In genomic region chr2:111701798-111702118, GRCh38 we compare ENCODE assay signal across 17 cellular contexts.
DNase-seq lines count a peak whose midpoint lies in the region; ATAC-seq and TF ChIP-seq lines count a peak whose summit lies in the region.
"Had no signal": no experiment of that assay in that cellular context is flagged by ENCODE, and none has a peak within 500 bp of the region (broad histone marks: within the 10 kb centered on the region; RNA-seq: fewer than 3 reads in every experiment).

No MANE protein-coding gene starts in this region.

- no peak for ATAC-seq in HG02884 (IDR thresholded peaks at IDR 0.05; ENCODE audit: unreplicated experiment)
- ATAC-seq: activated CD8-positive, alpha-beta T cell treated with anti-CD3 and anti-CD28 coated beads, Interleukin-2, amount 10 ng/mL, durations not matched to agents 7 days and 5 days had no signal

- H3K27me3 ChIP-seq in endodermal cell (ENCODE audit: control insufficient read depth, insufficient read depth, low read length, poor library complexity, severe bottlenecking): no peaks in the 10 kb centered on the region
- H3K27me3 ChIP-seq in neutrophil: no peaks in the 10 kb centered on the region
- H3K27me3 ChIP-seq: spleen had no signal

- CTCF ChIA-PET in Calu3 (lab: Charles Lee): no interaction called here

- H3K4me3 Mint-ChIP-seq in Calu3 (ENCODE audit: low read depth, unreplicated experiment): no peak overlapping the region
- no peak overlapping the region for H3K4me3 Mint-ChIP-seq in endodermal cell
- H3K4me3 Mint-ChIP-seq: activated CD8-positive, alpha-beta T cell treated with anti-CD3 and anti-CD28 coated beads, Interleukin-2, amount 10 ng/mL, durations not matched to agents 7 days and 5 days; activated naive CD4-positive, alpha-beta T cell treated with anti-CD3 and anti-CD28 coated beads, Interleukin-2, amount 50 U/mL, for 24 hours; HFFc6; WTC11 had no signal

- H3K4me3 ChIP-seq in endodermal cell (ENCODE audit: low read length): no peak overlapping the region
- no peak overlapping the region for H3K4me3 ChIP-seq in neutrophil (ENCODE audit: low read depth in 1 of 2, low read length in 1 of 2)

- DNase-seq in Calu3: no peak
- no peak for DNase-seq in endodermal cell
- DNase-seq in NCI-H2107 (lab: John Stamatoyannopoulos, UW): no peak
- DNase-seq in NOMO-1 treated with dmso at 0.1 percent for 144 hours (lab: John Stamatoyannopoulos, UW; ENCODE audit: unreplicated experiment): no peak
- DNase-seq: NCI-H1092, retina, SIG-M5, spleen had no signal

- no TSS peak for BruUV-seq in Calu3 (replicated peaks; lab: Mats Ljungman, UMichigan)

- peak overlapping the region; percentile 82 for H3K27ac Mint-ChIP-seq in Calu3 (ENCODE audit: unreplicated experiment)
- peak overlapping the region; percentile 26 for H3K27ac Mint-ChIP-seq in endodermal cell
- H3K27ac Mint-ChIP-seq: activated CD8-positive, alpha-beta T cell treated with anti-CD3 and anti-CD28 coated beads, Interleukin-2, amount 10 ng/mL, durations not matched to agents 7 days and 5 days; activated naive CD4-positive, alpha-beta T cell treated with anti-CD3 and anti-CD28 coated beads, Interleukin-2, amount 50 U/mL, for 24 hours; HFFc6 had no signal

- TF ChIP-seq CTCF in Calu3 (IDR thresholded peaks at IDR 0.05; ENCODE audit: unreplicated experiment): no peak
- TF ChIP-seq CTCF in endodermal cell (conservative IDR thresholded peaks at IDR 0.05): no peak
- TF ChIP-seq CTCF in neutrophil (IDR thresholded peaks at IDR 0.05): no peak

- no peaks in the 10 kb centered on the region for H3K9me3 ChIP-seq in KOPT-K1 (ENCODE audit: insufficient read depth, low read length, poor library complexity, severe bottlenecking)
- no peaks in the 10 kb centered on the region for H3K9me3 ChIP-seq in endodermal cell (ENCODE audit: control insufficient read depth, low read length)
- no peaks in the 10 kb centered on the region for H3K9me3 ChIP-seq in neutrophil
- H3K9me3 ChIP-seq: spleen had no signal

- 90 to 97% methylated on average over 8 of the region's 8 CpGs for WGBS in endodermal cell (ENCODE audit: insufficient coverage in 1 of 2, insufficient read length in 1 of 2), 2 experiments

- H3K4me1 ChIP-seq in endodermal cell (ENCODE audit: control insufficient read depth, insufficient read depth, low read length) (peaks cover 3% of the 10 kb centered on the region), neutrophil (ENCODE audit: control insufficient read depth in 1 of 2, insufficient read depth in 1 of 2, low read depth in 1 of 2, low read length in 1 of 2) (peaks cover 43 to 53% of the 10 kb centered on the region in 2 experiments)

- H3K36me3 Mint-ChIP-seq in Calu3 (ENCODE audit: insufficient read depth, unreplicated experiment): peaks cover 16% of the 10 kb centered on the region
- no peaks in the 10 kb centered on the region for H3K36me3 Mint-ChIP-seq in endodermal cell (ENCODE audit: low read depth)
- H3K36me3 Mint-ChIP-seq: activated naive CD4-positive, alpha-beta T cell treated with anti-CD3 and anti-CD28 coated beads, Interleukin-2, amount 50 U/mL, for 24 hours; CD8-positive, alpha-beta memory T cell had no signal

- no peaks in the 10 kb centered on the region for H3K9me3 Mint-ChIP-seq in Calu3 (ENCODE audit: low read depth, unreplicated experiment)
- H3K9me3 Mint-ChIP-seq in endodermal cell: no peaks in the 10 kb centered on the region
- H3K9me3 Mint-ChIP-seq: activated naive CD4-positive, alpha-beta T cell treated with anti-CD3 and anti-CD28 coated beads, Interleukin-2, amount 50 U/mL, for 24 hours; activated T-cell treated with anti-CD3 and anti-CD28 coated beads, Interleukin-2, amount 50 U/mL, for 24 hours; CD8-positive, alpha-beta memory T cell; HFFc6 had no signal

- intact Hi-C loops in Calu3 (cut with micrococcal nuclease; ENCODE audit: unreplicated experiment): loop anchor here (5.0 kb wide), 1 partner anchor 584 kb away; no protein-coding TSS in a partner anchor

- H3K27me3 Mint-ChIP-seq in Calu3 (ENCODE audit: unreplicated experiment) (no peaks in the 10 kb centered on the region), endodermal cell (ENCODE audit: insufficient read depth) (no peaks in the 10 kb centered on the region)
- H3K27me3 Mint-ChIP-seq: activated naive CD4-positive, alpha-beta T cell treated with anti-CD3 and anti-CD28 coated beads, Interleukin-2, amount 50 U/mL, for 24 hours had no signal

- H3K4me1 Mint-ChIP-seq in Calu3 (ENCODE audit: low read depth, unreplicated experiment) (peaks cover 63% of the 10 kb centered on the region), endodermal cell (peaks cover 17% of the 10 kb centered on the region)

- H3K27ac ChIP-seq in KOPT-K1 (ENCODE audit: low read depth, low read length, poor library complexity, severe bottlenecking) (peak overlapping the region; percentile 89), endodermal cell (ENCODE audit: low read depth, low read length) (no peak overlapping the region), neutrophil (peak overlapping the region; percentile 86)

- H3K36me3 ChIP-seq in KOPT-K1 (ENCODE audit: insufficient read depth, low read length) (no peaks in the 10 kb centered on the region), endodermal cell (ENCODE audit: control insufficient read depth, insufficient read depth, low read length) (no peaks in the 10 kb centered on the region), neutrophil (no peaks in the 10 kb centered on the region)
- H3K36me3 ChIP-seq: spleen had no signal

- no peak overlapping the region for H3K9ac ChIP-seq in endodermal cell (ENCODE audit: extremely low read depth, low read length, poor library complexity, severe bottlenecking)
